ENCODE assay signal across 21 cellular contexts in genomic region chr3:126439346-126439967, GRCh38. TPM values are rescaled to one million over a fixed set of nuclear protein-coding genes. Genes with fewer than 3 reads are reported as not detected.
DNase-seq lines count a peak whose midpoint lies in the region; ATAC-seq, FAIRE-seq and TF ChIP-seq lines count a peak whose summit lies in the region.
"Had no signal": no experiment of that assay in that cellular context is flagged by ENCODE, and none has a peak within 500 bp of the region (broad histone marks: within the 10 kb centered on the region; RNA-seq: fewer than 3 reads in every experiment).

No MANE protein-coding gene starts in this region.

- in situ Hi-C loops in HepG2 (cut with HindIII; ENCODE audit: extremely low pct_ligation_motif_present, low pct_unique_long_range_greater_than_20kb): no loop called here

- H2AK5ac ChIP-seq in H1 (ENCODE audit: low read depth, low read length) (no peak overlapping the region), neuronal stem cell (ENCODE audit: low read depth, low read length) (peak overlapping the region; percentile 15)

- no peak overlapping the region for H4K8ac ChIP-seq in H1 (ENCODE audit: extremely low read depth, insufficient read depth, low read length)
- no peak overlapping the region for H4K8ac ChIP-seq in neuronal stem cell (ENCODE audit: low read depth, low read length)

- DNase-seq in right lobe of liver (peak in 2 of 3 donors; percentile 32 to 44), HepG2 (ENCODE audit: low spot score) (no peak), H1 (ENCODE audit: low read depth in 1 of 2, low spot score in 2 of 2) (no peak), neuronal stem cell (ENCODE audit: low spot score) (no peak), upper lobe of right lung (peak; percentile 45), ureter (ENCODE audit: low spot score) (no peak)
- DNase-seq: C1 segment of cervical spinal cord, DMS 273 treated with DMSO at 0.1 percent for 48 hours, GF-D8, KG1, NCI-H1436 treated with DMSO at 0.1 percent for 48 hours, NCI-H2081, NCI-H510A treated with DMSO at 0.1 percent for 48 hours, NCI-H82, Right ventricle myocardium superior had no signal

- H2AFZ ChIP-seq in HepG2 (ENCODE audit: low read length) (no peak overlapping the region), H1 (ENCODE audit: low read length) (no peak overlapping the region), neuronal stem cell (ENCODE audit: low read length) (no peak overlapping the region)

- H4K5ac ChIP-seq in H1 (ENCODE audit: insufficient read length, low read depth, low read length): no peak overlapping the region

- H3K36me3 ChIP-seq in right lobe of liver (peaks cover 0 to 25% (median 12%) of the 10 kb centered on the region in 4 donors), HepG2 (replicated peaks in 1 of 2; ENCODE audit: control insufficient read depth in 1 of 2, insufficient read depth in 2 of 2, low read length in 2 of 2) (peaks cover 12 to 48% of the 10 kb centered on the region in 2 experiments; a peak in 4 of 5 replicates), H1 (ENCODE audit: control insufficient read depth in 2 of 4, insufficient read depth in 4 of 4, low read length in 3 of 4) (peaks cover 0 to 4% (median 0%) of the 10 kb centered on the region in 4 experiments; a peak in 2 of 8 replicates), neuronal stem cell (replicated peaks in 1 of 2; ENCODE audit: control insufficient read depth in 2 of 2, insufficient read depth in 2 of 2, low read length in 2 of 2) (peaks cover 0 to 31% of the 10 kb centered on the region in 2 donors), upper lobe of right lung (peaks cover 59% of the 10 kb centered on the region)

- CTCF ChIA-PET in HepG2 (lab: Yijun Ruan, JAX; ENCODE audit: low intra/inter-chr PET ratio, low total read pairs) (no interaction called here), H1 (lab: Charles Lee; ENCODE audit: partially characterized antibody) (interaction anchor here (0.8 to 2.0 kb wide), 6 partner anchors 8 to 305 kb away, joined by 3 to 5 read pairs (median 4); no protein-coding TSS in a partner anchor)

- TF ChIP-seq POLR2A in right lobe of liver (IDR thresholded peaks at IDR 0.05) (no peak), HepG2 (IDR thresholded peaks at IDR 0.05; ENCODE audit: insufficient read depth in 1 of 2, low read depth in 2 of 2, low read length in 2 of 2) (no peak), H1 (IDR thresholded peaks at IDR 0.05; ENCODE audit: control extremely low read depth in 1 of 2, low read depth in 2 of 2, low read length in 2 of 2) (no peak)

- H3K4me3 ChIP-seq in right lobe of liver (no peak overlapping the region), HepG2 (replicated peaks in 1 of 3; ENCODE audit: insufficient read depth in 1 of 3, low read depth in 2 of 3, low read length in 3 of 3) (no peak overlapping the region), H1 (ENCODE audit: extremely low read depth in 1 of 4, insufficient read depth in 2 of 4, low read depth in 3 of 4, low read length in 4 of 4) (no peak overlapping the region), neuronal stem cell (ENCODE audit: low read length in 2 of 2) (no peak overlapping the region), upper lobe of right lung (no peak overlapping the region)

- H3K27me3 ChIP-seq in right lobe of liver (no peaks in the 10 kb centered on the region), HepG2 (ENCODE audit: control insufficient read depth in 1 of 2, insufficient read depth in 2 of 2, low read length in 2 of 2) (no peaks in the 10 kb centered on the region), H1 (replicated peaks in 1 of 4; ENCODE audit: control insufficient read depth in 3 of 4, extremely low read depth in 1 of 4, insufficient read depth in 3 of 4, low read length in 3 of 4) (no peaks in the 10 kb centered on the region), neuronal stem cell (ENCODE audit: control insufficient read depth in 3 of 3, insufficient read depth in 3 of 3, low read depth in 1 of 3, low read length in 3 of 3) (no peaks in the 10 kb centered on the region), upper lobe of right lung (no peaks in the 10 kb centered on the region)

- H3K23me2 ChIP-seq in H1 (ENCODE audit: low read depth, low read length): no peaks in the 10 kb centered on the region

- peaks cover 0 to 5% (median 0%) of the 10 kb centered on the region in 4 donors for H3K4me1 ChIP-seq in right lobe of liver
- no peaks in the 10 kb centered on the region for H3K4me1 ChIP-seq in HepG2 (ENCODE audit: insufficient read depth, low read length)
- peaks cover 0 to 10% (median 1%) of the 10 kb centered on the region in 4 experiments; a peak in 2 of 7 replicates for H3K4me1 ChIP-seq in H1 (replicated peaks in 1 of 4; ENCODE audit: control insufficient read depth in 3 of 4, insufficient read depth in 4 of 4, low read length in 3 of 4)
- H3K4me1 ChIP-seq in neuronal stem cell (ENCODE audit: control insufficient read depth in 2 of 2, insufficient read depth in 1 of 2, low read depth in 1 of 2, low read length in 2 of 2): peaks cover 0 to 7% of the 10 kb centered on the region in 2 donors
- no peaks in the 10 kb centered on the region for H3K4me1 ChIP-seq in upper lobe of right lung

- H3K27ac ChIP-seq in right lobe of liver: no peak overlapping the region
- H3K27ac ChIP-seq in HepG2 (ENCODE audit: extremely low read length, insufficient read depth, low read length): no peak overlapping the region
- H3K27ac ChIP-seq in H1 (ENCODE audit: low read depth, low read length): no peak overlapping the region
- H3K27ac ChIP-seq in neuronal stem cell (replicated peaks; ENCODE audit: low read length): no peak overlapping the region
- no peak overlapping the region for H3K27ac ChIP-seq in upper lobe of right lung

- no peak overlapping the region for H2BK12ac ChIP-seq in H1 (ENCODE audit: low read depth, low read length)
- H2BK12ac ChIP-seq in neuronal stem cell (ENCODE audit: low read length): no peak overlapping the region

- H3K4me2 ChIP-seq in HepG2 (ENCODE audit: low read depth, low read length): no peak overlapping the region
- H3K4me2 ChIP-seq in H1 (ENCODE audit: insufficient read depth in 1 of 2, low read depth in 2 of 2, low read length in 2 of 2): no peak overlapping the region
- H3K4me2 ChIP-seq in neuronal stem cell (ENCODE audit: insufficient read depth, low read length, poor library complexity, severe bottlenecking): no peak overlapping the region

- H3K9me3 Mint-ChIP-seq in activated T-helper 17 cell treated with anti-CD3 and anti-CD28 coated beads, Interleukin-2, amount 50 U/mL, for 72 hours: no peaks in the 10 kb centered on the region

- no peak overlapping the region for H3K56ac ChIP-seq in H1 (replicated peaks; ENCODE audit: insufficient read length, low read depth, low read length)

- no peak for TF ChIP-seq EP300 in HepG2 (IDR thresholded peaks at IDR 0.05; ENCODE audit: low read depth in 2 of 2, low read length in 2 of 2)
- no peak for TF ChIP-seq EP300 in HepG2 (CRISPR knock-in tag; IDR thresholded peaks at IDR 0.05; ENCODE audit: borderline replicate concordance)
- TF ChIP-seq EP300 in H1 (IDR thresholded peaks at IDR 0.05; ENCODE audit: borderline replicate concordance in 1 of 2, low read depth in 2 of 2, low read length in 2 of 2): no peak

- ATAC-seq in right lobe of liver (no peak), HepG2 (no peak), upper lobe of right lung (no peak), HG02798 (IDR thresholded peaks at IDR 0.05; ENCODE audit: poor library complexity, unreplicated experiment) (no peak)
- no peak for ATAC-seq in activated T-helper 17 cell treated with anti-CD3 and anti-CD28 coated beads, Interleukin-2, amount 50 U/mL, for 72 hours (replicated peaks)

- H2BK15ac ChIP-seq in H1 (ENCODE audit: low read length): no peak overlapping the region
- H2BK15ac ChIP-seq in neuronal stem cell (ENCODE audit: low read length): no peak overlapping the region

- H3K9me3 ChIP-seq in right lobe of liver: no peaks in the 10 kb centered on the region
- no peaks in the 10 kb centered on the region for H3K9me3 ChIP-seq in HepG2 (ENCODE audit: low read length)
- H3K9me3 ChIP-seq in H1 (ENCODE audit: insufficient read depth in 2 of 2, low read depth in 1 of 2, low read length in 1 of 2): no peaks in the 10 kb centered on the region
- H3K9me3 ChIP-seq in neuronal stem cell (replicated peaks in 1 of 2; ENCODE audit: control insufficient read depth in 2 of 2, insufficient read depth in 1 of 2, low read depth in 1 of 2, low read length in 2 of 2): no peaks in the 10 kb centered on the region
- H3K9me3 ChIP-seq in upper lobe of right lung: no peaks in the 10 kb centered on the region

- H3K4me1 Mint-ChIP-seq in activated T-helper 17 cell treated with anti-CD3 and anti-CD28 coated beads, Interleukin-2, amount 50 U/mL, for 72 hours: peaks cover 3% of the 10 kb centered on the region

- H3K9ac ChIP-seq in HepG2 (ENCODE audit: insufficient read depth, low read depth, low read length) (no peak overlapping the region), H1 (replicated peaks in 1 of 4; ENCODE audit: extremely low read depth in 1 of 4, low read depth in 3 of 4, low read length in 3 of 4) (no peak overlapping the region), neuronal stem cell (ENCODE audit: low read depth, low read length, poor library complexity) (no peak overlapping the region)

- no peak overlapping the region; the same call in 1 of the 2 replicates for H3K18ac ChIP-seq in H1 (ENCODE audit: extremely low read depth, low read length)
- H3K18ac ChIP-seq in neuronal stem cell (ENCODE audit: low read length): peak overlapping the region; percentile 82

- H3K79me1 ChIP-seq in H1 (ENCODE audit: low read depth, low read length) (no peaks in the 10 kb centered on the region; the same call in 1 of the 2 replicates), neuronal stem cell (ENCODE audit: low read depth, low read length) (no peaks in the 10 kb centered on the region)

- H3K14ac ChIP-seq in H1 (ENCODE audit: insufficient read length): no peak overlapping the region
- H3K14ac ChIP-seq in neuronal stem cell (ENCODE audit: low read length): no peak overlapping the region

- no peak overlapping the region for H3K4me3 Mint-ChIP-seq in activated T-helper 17 cell treated with anti-CD3 and anti-CD28 coated beads, Interleukin-2, amount 50 U/mL, for 72 hours

- H2BK120ac ChIP-seq in H1 (replicated peaks; ENCODE audit: low read depth, low read length) (no peak overlapping the region), neuronal stem cell (ENCODE audit: low read depth, low read length) (no peak overlapping the region)

- H3K27ac Mint-ChIP-seq in activated T-helper 17 cell treated with anti-CD3 and anti-CD28 coated beads, Interleukin-2, amount 50 U/mL, for 72 hours: no peak overlapping the region

- POLR2A ChIA-PET in HepG2 (lab: Yijun Ruan, JAX): no interaction called here
- POLR2A ChIA-PET in H1 (lab: Charles Lee; ENCODE audit: partially characterized antibody): interaction anchor here (1.0 to 2.4 kb wide), 6 partner anchors 9 to 32 kb away, joined by 3 to 7 read pairs (median 4); no protein-coding TSS in a partner anchor

- intact Hi-C loops in right lobe of liver (cut with DNase I): no loop called here
- intact Hi-C loops in HepG2 (cut with micrococcal nuclease; ENCODE audit: unreplicated experiment): no loop called here
- intact Hi-C loops in upper lobe of right lung (cut with DNase I): no loop called here

- no peaks in the 10 kb centered on the region for H3K27me3 Mint-ChIP-seq in activated T-helper 17 cell treated with anti-CD3 and anti-CD28 coated beads, Interleukin-2, amount 50 U/mL, for 72 hours

- H3K23ac ChIP-seq in H1 (ENCODE audit: insufficient read length) (no peak overlapping the region), neuronal stem cell (ENCODE audit: low read depth, low read length, poor library complexity) (no peak overlapping the region)

- TF ChIP-seq RAD21 in HepG2 (CRISPR knock-in tag; IDR thresholded peaks at IDR 0.05) (no peak), H1 (IDR thresholded peaks at IDR 0.05 in 1 of 2, conservative IDR thresholded peaks at IDR 0.05 in 1 of 2; ENCODE audit: low read depth in 2 of 2, low read length in 2 of 2) (no peak)

- TF ChIP-seq CTCF in right lobe of liver (IDR thresholded peaks at IDR 0.05) (no peak), HepG2 (CRISPR knock-in tag; IDR thresholded peaks at IDR 0.05) (no peak), H1 (IDR thresholded peaks at IDR 0.05; ENCODE audit: control extremely low read depth in 1 of 3, insufficient read depth in 1 of 3, low read depth in 1 of 3, low read length in 3 of 3) (no peak), upper lobe of right lung (IDR thresholded peaks at IDR 0.05) (no peak)

- peaks cover 62% of the 10 kb centered on the region for H3K36me3 Mint-ChIP-seq in activated T-helper 17 cell treated with anti-CD3 and anti-CD28 coated beads, Interleukin-2, amount 50 U/mL, for 72 hours (ENCODE audit: low read depth)

- no peak for FAIRE-seq in HepG2 (lab: Jason Lieb, UNC)
- no peak for FAIRE-seq in H1 (lab: Jason Lieb, UNC)
- FAIRE-seq: GM12891, GM18507 had no signal

- no peak overlapping the region for H2BK20ac ChIP-seq in H1 (ENCODE audit: low read length)

- no peak overlapping the region for H2BK5ac ChIP-seq in H1 (ENCODE audit: low read depth, low read length)
- H2BK5ac ChIP-seq in neuronal stem cell (ENCODE audit: low read length): no peak overlapping the region

- H4K91ac ChIP-seq in H1 (replicated peaks; ENCODE audit: insufficient read length, low read length) (peak overlapping the region; percentile 6), neuronal stem cell (ENCODE audit: low read depth, low read length, poor library complexity) (no peak overlapping the region)

- H3K4ac ChIP-seq in H1 (replicated peaks; ENCODE audit: insufficient read length, low read depth, low read length) (no peak overlapping the region), neuronal stem cell (ENCODE audit: low read length) (no peak overlapping the region)

- BruUV-seq in HepG2 (replicated peaks; lab: Mats Ljungman, UMichigan): no TSS peak

- WGBS in right lobe of liver (ENCODE audit: insufficient coverage, low coverage, low lambda C conversion rate, missing lambda C conversion rate): 100% methylated on average over 3 of the region's 15 CpGs
- WGBS in HepG2 (ENCODE audit: low lambda C conversion rate): 98% methylated on average over 12 of the region's 15 CpGs
- 89% methylated on average over 15 of the region's 15 CpGs; no CpG with 5 or more reads in 1 of the 2 experiments for WGBS in H1 (ENCODE audit: extremely low coverage in 1 of 2, insufficient coverage in 1 of 2, insufficient read length in 1 of 2, insufficient replicate concordance in 2 of 2, low coverage in 1 of 2, low lambda C conversion rate in 2 of 2, missing lambda C conversion rate in 1 of 2), 2 experiments
- no CpG with 5 or more reads among the region's 15 CpGs for WGBS in neuronal stem cell (ENCODE audit: extremely low coverage in 2 of 2, insufficient read length in 2 of 2, insufficient replicate concordance in 1 of 2), 2 donors

- H3K79me2 ChIP-seq in HepG2 (ENCODE audit: insufficient read depth, low read length): no peaks in the 10 kb centered on the region
- no peaks in the 10 kb centered on the region for H3K79me2 ChIP-seq in H1 (ENCODE audit: control insufficient read depth in 1 of 2, insufficient read depth in 2 of 2, low read length in 2 of 2)

- no peaks in the 10 kb centered on the region for H4K20me1 ChIP-seq in HepG2 (ENCODE audit: insufficient read depth, low read length)
- H4K20me1 ChIP-seq in H1 (replicated peaks in 1 of 2; ENCODE audit: control insufficient read depth in 1 of 2, insufficient read depth in 2 of 2, low read length in 2 of 2): peaks cover 3 to 4% of the 10 kb centered on the region in 2 experiments

RNA-seq across cellular contexts. Expression of gene ZXDC, which starts 36.2 kb away (rescaled TPM):
- 10 to 100 TPM; 16.4 to 30.2 (median 24.0) TPM for total RNA-seq in right lobe of liver
- 14.7 and 21.2 TPM in 2 replicates for total RNA-seq in HepG2 (2016; rRNA removed; fragmentation: Illumina TruSeq; extraction: Trizol)
- 3.8 and 5.1 TPM in 2 replicates for total RNA-seq in HepG2 (2016; cell fraction: cytosol; rRNA removed; fragmentation: Illumina TruSeq; extraction: Trizol; ENCODE audit: low read depth)
- 14.1 and 20.6 TPM in 2 replicates for total RNA-seq in HepG2 (2016; cell fraction: insoluble cytoplasmic fraction; rRNA removed; fragmentation: Illumina TruSeq; extraction: Trizol)
- total RNA-seq in HepG2 (2016; cell fraction: membrane; rRNA removed; fragmentation: Illumina TruSeq; extraction: Trizol): 8.3 and 8.6 TPM in 2 replicates
- 34.2 and 37.1 TPM in 2 replicates for total RNA-seq in HepG2 (2016; cell fraction: nucleus; rRNA removed; fragmentation: Illumina TruSeq; extraction: Trizol)
- polyA plus RNA-seq in HepG2 (2011; rRNA removed): 17.6 and 22.1 TPM in 2 replicates
- 11.0 and 12.5 TPM in 2 replicates for polyA plus RNA-seq in HepG2 (2011; cell fraction: cytosol; rRNA removed)
- 66.1 and 66.9 TPM in 2 replicates for polyA plus RNA-seq in HepG2 (2011; cell fraction: nucleus; rRNA removed)
- polyA plus RNA-seq in HepG2 (2012): 15.7 and 19.2 TPM in 2 replicates
- 1.2 TPM in 2 replicates for polyA plus RNA-seq in HepG2 (2016; cell fraction: cytosol; fragmentation: Illumina TruSeq; extraction: Trizol; ENCODE audit: low read depth)
- 9.6 and 12.3 TPM in 2 replicates for polyA plus RNA-seq in HepG2 (2016; cell fraction: insoluble cytoplasmic fraction; fragmentation: Illumina TruSeq; extraction: Trizol; ENCODE audit: low read depth)
- 2.8 TPM in 2 replicates for polyA plus RNA-seq in HepG2 (2016; cell fraction: membrane; fragmentation: Illumina TruSeq; extraction: Trizol; ENCODE audit: low read depth)
- 46.7 and 52.0 TPM in 2 replicates for polyA plus RNA-seq in HepG2 (2016; cell fraction: nucleus; fragmentation: Illumina TruSeq; extraction: Trizol; ENCODE audit: insufficient read depth, low read depth)
- 30.7 and 49.9 TPM in 2 replicates for polyA minus RNA-seq in HepG2 (2011; rRNA and poly(A)+ RNA removed; ENCODE audit: low replicate concordance)
- 19.2 and 20.2 TPM in 2 replicates for polyA minus RNA-seq in HepG2 (2011; cell fraction: cytosol; rRNA and poly(A)+ RNA removed)
- 69.8 and 75.6 TPM in 2 replicates for polyA minus RNA-seq in HepG2 (2011; cell fraction: nucleus; rRNA and poly(A)+ RNA removed)
- 23.0 and 24.3 TPM in 2 replicates for total RNA-seq in H1 (2021; fragmentation: NEBNext Ultra II Directional; extraction: Animal tissue kit (Norgen Biotek cat#: 25700))
- 12.7 and 19.1 TPM in 2 replicates for polyA plus RNA-seq in H1 (2011; rRNA removed)
- polyA plus RNA-seq in H1 (2011; cell fraction: cytosol; rRNA removed): 14.3 TPM
- polyA plus RNA-seq in H1 (2011; cell fraction: nucleus; rRNA removed): 44.2 TPM
- polyA plus RNA-seq in H1 (2012, experiment 1 of 2): 11.1 to 14.1 TPM (median 13.0 TPM) in 4 replicates
- 6.2 TPM for polyA plus RNA-seq in H1 (2012, experiment 2 of 2)
- polyA plus RNA-seq in H1 (2013, experiment 1 of 2): 10.8 TPM
- polyA plus RNA-seq in H1 (2013, experiment 2 of 2): 8.9 TPM
- 34.3 and 34.8 TPM in 2 replicates for polyA minus RNA-seq in H1 (2011; rRNA and poly(A)+ RNA removed)
- 19.7 TPM for polyA minus RNA-seq in H1 (2011; cell fraction: cytosol; rRNA and poly(A)+ RNA removed)
- 50.7 TPM for polyA minus RNA-seq in H1 (2011; cell fraction: nucleus; rRNA and poly(A)+ RNA removed)
- 9.3 TPM for polyA plus RNA-seq in neuronal stem cell (2013, experiment 1 of 2)
- 9.8 TPM for polyA plus RNA-seq in neuronal stem cell (2013, experiment 2 of 2)
- total RNA-seq in upper lobe of right lung: 40.3 TPM
- total RNA-seq in activated T-helper 17 cell treated with anti-CD3 and anti-CD28 coated beads, Interleukin-2, amount 50 U/mL, for 72 hours: 10 to 100 TPM; 26.5 to 27.0 TPM
- total RNA-seq in ureter: 56.5 TPM

RNA-seq across cellular contexts. Expression of gene CFAP100, which starts 44.7 kb away (rescaled TPM):
- total RNA-seq in right lobe of liver (not detected), HepG2 (2016; rRNA removed; fragmentation: Illumina TruSeq; extraction: Trizol) (0.36 TPM in 1 of 2 replicates, not detected in the other), upper lobe of right lung (not detected), ureter (not detected)
- total RNA-seq in HepG2 (2016; cell fraction: cytosol; rRNA removed; fragmentation: Illumina TruSeq; extraction: Trizol; ENCODE audit: low read depth): not detected in 2 replicates
- 0.43 TPM in 1 of 2 replicates, not detected in the other for total RNA-seq in HepG2 (2016; cell fraction: insoluble cytoplasmic fraction; rRNA removed; fragmentation: Illumina TruSeq; extraction: Trizol)
- not detected in 2 replicates for total RNA-seq in HepG2 (2016; cell fraction: membrane; rRNA removed; fragmentation: Illumina TruSeq; extraction: Trizol)
- not detected in 2 replicates for total RNA-seq in HepG2 (2016; cell fraction: nucleus; rRNA removed; fragmentation: Illumina TruSeq; extraction: Trizol)
- polyA plus RNA-seq in HepG2 (2011; rRNA removed) (0.32 and 0.63 TPM in 2 replicates), H1 (2011; rRNA removed) (0.09 and 0.17 TPM in 2 replicates)
- polyA plus RNA-seq in HepG2 (2011; cell fraction: cytosol; rRNA removed): 0.58 and 0.59 TPM in 2 replicates
- polyA plus RNA-seq in HepG2 (2011; cell fraction: nucleus; rRNA removed): 0.42 and 0.63 TPM in 2 replicates
- 0.09 and 1.1 TPM in 2 replicates for polyA plus RNA-seq in HepG2 (2012)
- not detected in 2 replicates for polyA plus RNA-seq in HepG2 (2016; cell fraction: cytosol; fragmentation: Illumina TruSeq; extraction: Trizol; ENCODE audit: low read depth)
- polyA plus RNA-seq in HepG2 (2016; cell fraction: insoluble cytoplasmic fraction; fragmentation: Illumina TruSeq; extraction: Trizol; ENCODE audit: low read depth): 0.30 TPM in 1 of 2 replicates, not detected in the other
- polyA plus RNA-seq in HepG2 (2016; cell fraction: membrane; fragmentation: Illumina TruSeq; extraction: Trizol; ENCODE audit: low read depth): not detected in 2 replicates
- not detected in 2 replicates for polyA plus RNA-seq in HepG2 (2016; cell fraction: nucleus; fragmentation: Illumina TruSeq; extraction: Trizol; ENCODE audit: insufficient read depth, low read depth)
- 0.12 TPM in 1 of 2 replicates, not detected in the other for polyA minus RNA-seq in HepG2 (2011; rRNA and poly(A)+ RNA removed; ENCODE audit: low replicate concordance)
- polyA minus RNA-seq in HepG2 (2011; cell fraction: cytosol; rRNA and poly(A)+ RNA removed): 1.1 TPM in 1 of 2 replicates, not detected in the other
- polyA minus RNA-seq in HepG2 (2011; cell fraction: nucleus; rRNA and poly(A)+ RNA removed): not detected in 2 replicates
- not detected in 2 replicates for total RNA-seq in H1 (2021; fragmentation: NEBNext Ultra II Directional; extraction: Animal tissue kit (Norgen Biotek cat#: 25700))
- polyA plus RNA-seq in H1 (2011; cell fraction: cytosol; rRNA removed): 0.12 TPM
- polyA plus RNA-seq in H1 (2011; cell fraction: nucleus; rRNA removed): 0.68 TPM
- not detected in 4 replicates for polyA plus RNA-seq in H1 (2012, experiment 1 of 2)
- polyA plus RNA-seq in H1 (2012, experiment 2 of 2): not detected
- polyA plus RNA-seq in H1 (2013, experiment 1 of 2): 0.22 TPM
- polyA plus RNA-seq in H1 (2013, experiment 2 of 2): 0.37 TPM
- polyA minus RNA-seq in H1 (2011; rRNA and poly(A)+ RNA removed): 0.69 TPM in 1 of 2 replicates, not detected in the other
- not detected for polyA minus RNA-seq in H1 (2011; cell fraction: cytosol; rRNA and poly(A)+ RNA removed)
- not detected for polyA minus RNA-seq in H1 (2011; cell fraction: nucleus; rRNA and poly(A)+ RNA removed)
- polyA plus RNA-seq in neuronal stem cell (2013, experiment 1 of 2): 3.9 TPM
- polyA plus RNA-seq in neuronal stem cell (2013, experiment 2 of 2): 2.8 TPM
- total RNA-seq in activated T-helper 17 cell treated with anti-CD3 and anti-CD28 coated beads, Interleukin-2, amount 50 U/mL, for 72 hours: not detected
- total RNA-seq: A673, Daoy, Right ventricle myocardium superior had no signal

Comparison
In these comparisons a context has a peak if more than half of its experiments do, and no peak if none do; other contexts are left out.
1. DNase-seq: peak in right lobe of liver (2 of 3) and upper lobe of right lung (single experiment); none in HepG2 (single experiment), H1 (0 of 2), neuronal stem cell (single experiment) and ureter (single experiment).